In genomic region chr1:7703321-7704213, GRCh38 we compare ENCODE assay signal across 8 cellular contexts.
DNase-seq lines count a peak whose midpoint lies in the region; ATAC-seq and TF ChIP-seq lines count a peak whose summit lies in the region.

No MANE protein-coding gene starts in this region.

- peak overlapping the region; percentile 17 for H3K4me3 ChIP-seq in cardiac muscle cell
- peak overlapping the region; percentile 51; the same call in 1 of the 2 replicates for H3K4me3 ChIP-seq in iPS DF 6.9 (ENCODE audit: low read length)
- H3K4me3 ChIP-seq in subcutaneous abdominal adipose tissue (ENCODE audit: low read depth in 1 of 5, low read length in 5 of 5): peak overlapping the region in 3 of 5 donors; percentile 7 to 47 (median 32)

- no peaks in the 10 kb centered on the region for H3K9me3 Mint-ChIP-seq in activated CD8-positive, alpha-beta T cell treated with anti-CD3 and anti-CD28 coated beads for 36 hours

- no CpG with 5 or more reads among the region's 60 CpGs for whole genome bisulfite sequencing in iPS DF 6.9 (ENCODE audit: insufficient coverage, insufficient read length)

- ATAC-seq in Right ventricle myocardium inferior (no peak), HG02571 (IDR thresholded peaks at IDR 0.05; ENCODE audit: unreplicated experiment) (no peak), HG02870 (IDR thresholded peaks at IDR 0.05; ENCODE audit: unreplicated experiment) (no peak)
- no peak for ATAC-seq in activated CD8-positive, alpha-beta T cell treated with anti-CD3 and anti-CD28 coated beads for 36 hours

- no peak overlapping the region for H3K27ac Mint-ChIP-seq in activated CD8-positive, alpha-beta T cell treated with anti-CD3 and anti-CD28 coated beads for 36 hours

- H3K4me1 Mint-ChIP-seq in activated CD8-positive, alpha-beta T cell treated with anti-CD3 and anti-CD28 coated beads for 36 hours (ENCODE audit: low read depth): peaks cover 15% of the 10 kb centered on the region

- H3K4me3 Mint-ChIP-seq in activated CD8-positive, alpha-beta T cell treated with anti-CD3 and anti-CD28 coated beads for 36 hours: peak overlapping the region; percentile 58

- H3K36me3 ChIP-seq in cardiac muscle cell (no peaks in the 10 kb centered on the region), iPS DF 6.9 (ENCODE audit: control insufficient read depth, insufficient read depth, low read length) (no peaks in the 10 kb centered on the region), subcutaneous abdominal adipose tissue (ENCODE audit: control insufficient read depth in 5 of 5, insufficient read depth in 5 of 5, low read length in 5 of 5) (no peaks in the 10 kb centered on the region)

- H3K27me3 Mint-ChIP-seq in activated CD8-positive, alpha-beta T cell treated with anti-CD3 and anti-CD28 coated beads for 36 hours: peaks cover 47% of the 10 kb centered on the region

- H3K9ac ChIP-seq in subcutaneous abdominal adipose tissue (ENCODE audit: low read length in 5 of 5): no peak overlapping the region

- peak in 1 of 2 donors; percentile 33 for DNase-seq in cardiac muscle cell (ENCODE audit: low read depth in 1 of 2, low spot score in 1 of 2)
- DNase-seq in Right ventricle myocardium inferior (ENCODE audit: missing footprints): no peak
- DNase-seq in activated CD8-positive, alpha-beta T cell treated with anti-CD3 and anti-CD28 coated beads for 36 hours: no peak
- no peak for DNase-seq in iPS DF 6.9 (ENCODE audit: low read depth, low spot score)
- no peak for DNase-seq in COLO829 (ENCODE audit: low spot score)

- no peaks in the 10 kb centered on the region for H3K36me3 Mint-ChIP-seq in activated CD8-positive, alpha-beta T cell treated with anti-CD3 and anti-CD28 coated beads for 36 hours (ENCODE audit: low read depth)

- H3K27me3 ChIP-seq in cardiac muscle cell (peaks cover 72% of the 10 kb centered on the region), iPS DF 6.9 (ENCODE audit: control insufficient read depth, insufficient read depth, low read length) (peaks cover 5% of the 10 kb centered on the region; the same call in 1 of the 2 replicates), subcutaneous abdominal adipose tissue (ENCODE audit: control insufficient read depth in 5 of 5, insufficient read depth in 4 of 5, low read length in 5 of 5) (peaks cover 0 to 3% (median 0%) of the 10 kb centered on the region in 5 donors)

- CTCF ChIA-PET in activated CD8-positive, alpha-beta T cell treated with anti-CD3 and anti-CD28 coated beads for 36 hours (lab: Charles Lee): interaction anchor here (0.6 to 3.4 kb wide), 8 partner anchors 22 to 64 kb away, joined by 3 to 23 read pairs (median 4); no protein-coding TSS in a partner anchor

- H3K9me3 ChIP-seq in cardiac muscle cell (ENCODE audit: low read depth): no peaks in the 10 kb centered on the region
- no peaks in the 10 kb centered on the region for H3K9me3 ChIP-seq in iPS DF 6.9 (ENCODE audit: control insufficient read depth, insufficient read depth, low read length)
- no peaks in the 10 kb centered on the region for H3K9me3 ChIP-seq in subcutaneous abdominal adipose tissue (ENCODE audit: control insufficient read depth in 5 of 5, low read length in 5 of 5)

- H3K4me1 ChIP-seq in cardiac muscle cell (ENCODE audit: low read depth): no peaks in the 10 kb centered on the region
- H3K4me1 ChIP-seq in iPS DF 6.9 (ENCODE audit: control insufficient read depth, insufficient read depth, low read length): peaks cover 8% of the 10 kb centered on the region; the same call in 1 of the 2 replicates
- H3K4me1 ChIP-seq in subcutaneous abdominal adipose tissue (ENCODE audit: control insufficient read depth in 5 of 5, insufficient read depth in 5 of 5, low read length in 5 of 5): peaks cover 0 to 14% (median 14%) of the 10 kb centered on the region in 5 donors

- no peak for TF ChIP-seq CTCF in cardiac muscle cell (IDR thresholded peaks at IDR 0.05; ENCODE audit: low read depth, low read length)
- no peak for TF ChIP-seq CTCF in activated CD8-positive, alpha-beta T cell treated with anti-CD3 and anti-CD28 coated beads for 36 hours (IDR thresholded peaks at IDR 0.05)

- H3K27ac ChIP-seq in cardiac muscle cell: no peak overlapping the region
- H3K27ac ChIP-seq in iPS DF 6.9 (ENCODE audit: low read length): no peak overlapping the region
- H3K27ac ChIP-seq in subcutaneous abdominal adipose tissue (ENCODE audit: low read depth, low read length): no peak overlapping the region

- POLR2A ChIA-PET in activated CD8-positive, alpha-beta T cell treated with anti-CD3 and anti-CD28 coated beads for 36 hours (lab: Charles Lee): interaction anchor here (0.6 kb wide), 1 partner anchor 81 kb away, joined by 3 read pairs; the partner anchor contains the start of gene PER3

- intact Hi-C loops in Right ventricle myocardium inferior (cut with DNase I): loop anchor here (2.0 kb wide), 1 partner anchor 15 kb away; no protein-coding TSS in a partner anchor
- intact Hi-C loops in activated CD8-positive, alpha-beta T cell treated with anti-CD3 and anti-CD28 coated beads for 36 hours (cut with micrococcal nuclease): no loop called here
